ENCODE assay signal across 34 cellular contexts in genomic region chr15:26146162-26146561, GRCh38.
"Had no signal": no experiment of that assay in that cellular context is flagged by ENCODE, and none has a peak within 500 bp of the region (broad histone marks: within the 10 kb centered on the region; RNA-seq: fewer than 3 reads in every experiment).

No MANE protein-coding gene starts in this region.

- H3K27ac Mint-ChIP-seq: activated B cell treated with CpG ODN at 0.5 μM for 24 hours; activated CD8-positive, alpha-beta T cell treated with anti-CD3 and anti-CD28 coated beads for 36 hours; activated naive CD8-positive, alpha-beta T cell treated with anti-CD3 and anti-CD28 coated beads for 36 hours; activated T-cell treated with anti-CD3 and anti-CD28 coated beads, Interleukin-2, amount 50 U/mL, for 72 hours; activated T-helper 17 cell treated with anti-CD3 and anti-CD28 coated beads, Interleukin-2, amount 50 U/mL, for 72 hours had no signal

- H3K36me3 Mint-ChIP-seq: activated naive CD8-positive, alpha-beta T cell treated with anti-CD3 and anti-CD28 coated beads for 36 hours had no signal

- H3K4me3 Mint-ChIP-seq: activated B cell treated with CpG ODN at 0.5 μM for 24 hours; activated CD8-positive, alpha-beta T cell treated with anti-CD3 and anti-CD28 coated beads for 36 hours; activated naive CD8-positive, alpha-beta T cell treated with anti-CD3 and anti-CD28 coated beads for 36 hours; activated T-cell treated with anti-CD3 and anti-CD28 coated beads, Interleukin-2, amount 50 U/mL, for 72 hours; activated T-helper 17 cell treated with anti-CD3 and anti-CD28 coated beads, Interleukin-2, amount 50 U/mL, for 72 hours had no signal

- H3K9me3 Mint-ChIP-seq: activated CD8-positive, alpha-beta T cell treated with anti-CD3 and anti-CD28 coated beads for 36 hours; activated naive CD8-positive, alpha-beta T cell treated with anti-CD3 and anti-CD28 coated beads for 36 hours; activated T-helper 17 cell treated with anti-CD3 and anti-CD28 coated beads, Interleukin-2, amount 50 U/mL, for 72 hours had no signal

- H3K4me1 Mint-ChIP-seq: activated B cell treated with CpG ODN at 0.5 μM for 24 hours; activated naive CD8-positive, alpha-beta T cell treated with anti-CD3 and anti-CD28 coated beads for 36 hours; activated T-helper 17 cell treated with anti-CD3 and anti-CD28 coated beads, Interleukin-2, amount 50 U/mL, for 72 hours had no signal

- ATAC-seq: activated CD8-positive, alpha-beta T cell treated with anti-CD3 and anti-CD28 coated beads for 36 hours; activated T-cell treated with anti-CD3 and anti-CD28 coated beads, Interleukin-2, amount 50 U/mL, for 72 hours; activated T-helper 17 cell treated with anti-CD3 and anti-CD28 coated beads, Interleukin-2, amount 50 U/mL, for 72 hours; PC-3; Right ventricle myocardium inferior had no signal

- DNase-seq: activated B cell treated with CpG ODN at 0.5 μM for 24 hours; activated CD4-positive, alpha-beta T cell treated with anti-CD3 and anti-CD28 coated beads for 48 hours; activated CD4-positive, alpha-beta T cell treated with anti-CD3 and anti-CD28 coated beads, Interleukin-2, amount 50 U/mL, for 4 hours; activated CD4-positive, CD25-positive, alpha-beta regulatory T cell treated with anti-CD3 and anti-CD28 coated beads, Interleukin-2, amount 50 U/mL, for 72 hours; activated CD8-positive, alpha-beta T cell treated with anti-CD3 and anti-CD28 coated beads for 36 hours; activated effector memory CD4-positive, alpha-beta T cell treated with anti-CD3 and anti-CD28 coated beads, Interleukin-2, amount 50 U/mL, for 16 hours; activated naive CD4-positive, alpha-beta T cell; activated naive CD4-positive, alpha-beta T cell treated with anti-CD3 and anti-CD28 coated beads, Interleukin-2, amount 50 U/mL, for 16 hours; activated naive CD8-positive, alpha-beta T cell treated with anti-CD3 and anti-CD28 coated beads for 36 hours; activated T-cell treated with anti-CD3 and anti-CD28 coated beads, Interleukin-2, amount 50 U/mL, for 1 hour; activated T-cell treated with anti-CD3 and anti-CD28 coated beads, Interleukin-2, amount 50 U/mL, for 72 hours; amniotic stem cell; aorta; MM.1S; MV-4-11; NCI-H1092; NCI-H1436 treated with DMSO at 0.1 percent for 48 hours; NCI-H187; NCI-H2029 treated with DMSO at 0.1 percent for 48 hours; NCI-H2107; NCI-H226; NCI-H446 treated with DMSO at 0.1 percent for 48 hours; NCI-H526 treated with DMSO at 0.1 percent for 48 hours; NK-92 treated with Interleukin-12 subunit alpha and Interleukin-12 subunit beta, amount 100 ng/mL, for 24 hours; PC-3; Peyer's patch; SIG-M5; SW 1271; T-helper 1 cell; T-helper 2 cell; T-helper 9 cell had no signal

- H3K4me3 ChIP-seq: cardiac muscle cell, Peyer's patch had no signal

- H3K27me3 Mint-ChIP-seq: activated B cell treated with CpG ODN at 0.5 μM for 24 hours had no signal
